ENCODE assay signal across 8 cellular contexts in the genomic region with DNA sequence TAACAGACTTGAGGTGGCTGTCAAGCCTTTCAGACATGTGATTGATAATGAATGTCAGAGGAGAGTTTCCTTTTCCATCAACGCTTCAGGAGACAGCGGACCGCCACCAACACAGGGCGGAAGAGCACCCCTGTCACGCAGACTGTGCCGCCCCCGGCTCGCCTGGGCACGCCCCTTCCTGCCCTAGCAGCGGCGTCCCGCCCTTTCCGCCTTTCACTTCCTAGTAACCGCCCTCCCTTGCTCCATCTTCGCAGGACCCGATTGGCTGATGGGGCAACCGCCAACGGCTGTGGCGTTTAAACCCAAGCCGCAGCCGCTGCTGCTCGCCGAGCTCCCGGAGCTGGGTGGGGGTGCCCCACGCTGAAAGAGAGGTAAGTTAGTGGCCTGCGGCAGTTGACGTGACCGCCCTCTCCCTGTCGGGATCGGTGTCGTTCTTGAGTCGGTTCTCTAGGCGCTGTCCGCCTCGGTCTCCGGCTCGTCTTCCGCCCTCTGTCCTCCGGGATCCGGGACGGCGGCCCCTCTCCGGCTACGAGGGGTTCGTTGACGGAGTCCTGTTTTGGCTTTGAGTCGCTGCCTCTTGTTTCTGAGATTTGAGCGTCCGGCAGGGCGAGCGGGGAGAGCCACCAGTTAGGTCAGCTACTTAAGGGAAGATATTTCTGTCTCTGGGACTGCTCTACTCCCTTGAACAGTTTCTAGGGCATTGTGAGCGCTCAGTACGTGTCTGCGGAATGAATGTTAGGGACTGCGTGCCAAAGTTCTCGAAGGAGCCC. TPM values are rescaled to one million over a fixed set of nuclear protein-coding genes. Genes with fewer than 3 reads are reported as not detected.
A peak's percentile ranks its signal among the peaks of the same experiment; 100 is the strongest.
DNase-seq lines count a peak whose midpoint lies in the region; ATAC-seq and TF ChIP-seq lines count a peak whose summit lies in the region.

A gene with protein sequence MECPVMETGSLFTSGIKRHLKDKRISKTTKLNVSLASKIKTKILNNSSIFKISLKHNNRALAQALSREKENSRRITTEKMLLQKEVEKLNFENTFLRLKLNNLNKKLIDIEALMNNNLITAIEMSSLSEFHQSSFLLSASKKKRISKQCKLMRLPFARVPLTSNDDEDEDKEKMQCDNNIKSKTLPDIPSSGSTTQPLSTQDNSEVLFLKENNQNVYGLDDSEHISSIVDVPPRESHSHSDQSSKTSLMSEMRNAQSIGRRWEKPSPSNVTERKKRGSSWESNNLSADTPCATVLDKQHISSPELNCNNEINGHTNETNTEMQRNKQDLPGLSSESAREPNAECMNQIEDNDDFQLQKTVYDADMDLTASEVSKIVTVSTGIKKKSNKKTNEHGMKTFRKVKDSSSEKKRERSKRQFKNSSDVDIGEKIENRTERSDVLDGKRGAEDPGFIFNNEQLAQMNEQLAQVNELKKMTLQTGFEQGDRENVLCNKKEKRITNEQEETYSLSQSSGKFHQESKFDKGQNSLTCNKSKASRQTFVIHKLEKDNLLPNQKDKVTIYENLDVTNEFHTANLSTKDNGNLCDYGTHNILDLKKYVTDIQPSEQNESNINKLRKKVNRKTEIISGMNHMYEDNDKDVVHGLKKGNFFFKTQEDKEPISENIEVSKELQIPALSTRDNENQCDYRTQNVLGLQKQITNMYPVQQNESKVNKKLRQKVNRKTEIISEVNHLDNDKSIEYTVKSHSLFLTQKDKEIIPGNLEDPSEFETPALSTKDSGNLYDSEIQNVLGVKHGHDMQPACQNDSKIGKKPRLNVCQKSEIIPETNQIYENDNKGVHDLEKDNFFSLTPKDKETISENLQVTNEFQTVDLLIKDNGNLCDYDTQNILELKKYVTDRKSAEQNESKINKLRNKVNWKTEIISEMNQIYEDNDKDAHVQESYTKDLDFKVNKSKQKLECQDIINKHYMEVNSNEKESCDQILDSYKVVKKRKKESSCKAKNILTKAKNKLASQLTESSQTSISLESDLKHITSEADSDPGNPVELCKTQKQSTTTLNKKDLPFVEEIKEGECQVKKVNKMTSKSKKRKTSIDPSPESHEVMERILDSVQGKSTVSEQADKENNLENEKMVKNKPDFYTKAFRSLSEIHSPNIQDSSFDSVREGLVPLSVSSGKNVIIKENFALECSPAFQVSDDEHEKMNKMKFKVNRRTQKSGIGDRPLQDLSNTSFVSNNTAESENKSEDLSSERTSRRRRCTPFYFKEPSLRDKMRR (plus strand): TSS at position 326 of the 770 bp plus-strand sequence. CDS start 6,769 bp downstream, outside the sequence.

- DNase-seq in GM12864 (ENCODE audit: low read depth) (peak; percentile 90), NCI-H1105 treated with DMSO at 0.1 percent for 48 hours (lab: John Stamatoyannopoulos, UW) (peak; percentile 88), SKM-1 treated with dmso at 0.1 percent for 144 hours (lab: John Stamatoyannopoulos, UW; ENCODE audit: unreplicated experiment) (peak; percentile 99), globus pallidus (ENCODE audit: low spot score) (peak; percentile 95), occipital lobe (lab: John Stamatoyannopoulos, UW) (peak; percentile 95), testis (peak; percentile 97)
- DNase-seq in activated naive CD4-positive, alpha-beta T cell treated with anti-CD3 and anti-CD28 coated beads, Interleukin-2, amount 50 U/mL, for 72 hours (ENCODE audit: low spot score in 2 of 2), result peak; percentile 95 to 98

- H3K9me3 Mint-ChIP-seq in activated naive CD4-positive, alpha-beta T cell treated with anti-CD3 and anti-CD28 coated beads, Interleukin-2, amount 50 U/mL, for 72 hours, result peaks cover 0 to 4% of the 10 kb centered on the region in 2 donors

- TF ChIP-seq CTCF in GM12864 (IDR thresholded peaks at IDR 0.05; ENCODE audit: low read depth, low read length, missing control alignments) (no peak), testis (IDR thresholded peaks at IDR 0.05) (no peak)

- H3K27ac Mint-ChIP-seq in activated naive CD4-positive, alpha-beta T cell treated with anti-CD3 and anti-CD28 coated beads, Interleukin-2, amount 50 U/mL, for 72 hours, result peak within 1 kb of the TSS; percentile 96

- ATAC-seq in HG02678 (IDR thresholded peaks at IDR 0.05; ENCODE audit: unreplicated experiment), result peak; percentile 100
- peak; percentile 99 for ATAC-seq in activated naive CD4-positive, alpha-beta T cell treated with anti-CD3 and anti-CD28 coated beads, Interleukin-2, amount 50 U/mL, for 72 hours

- no peaks in the 10 kb centered on the region for H3K27me3 ChIP-seq in testis

- 0% methylated on average over 19 to 56 of the region's 56 CpGs for WGBS in testis, 2 donors

- H3K36me3 Mint-ChIP-seq in activated naive CD4-positive, alpha-beta T cell treated with anti-CD3 and anti-CD28 coated beads, Interleukin-2, amount 50 U/mL, for 72 hours, result peaks cover 12 to 27% of the 10 kb centered on the region in 2 donors

- peaks cover 5% of the 10 kb centered on the region for H3K4me1 ChIP-seq in testis

- no peaks in the 10 kb centered on the region for H3K9me3 ChIP-seq in testis

- peak within 1 kb of the TSS in 1 of 2 donors; percentile 53 for H3K27ac ChIP-seq in testis

- intact Hi-C loops in testis (cut with DNase I; ENCODE audit: low total_unique reads), result no loop called here

- H3K36me3 ChIP-seq in testis (ENCODE audit: low read depth, missing control alignments), result no peaks in the 10 kb centered on the region

- H3K4me3 ChIP-seq in GM12864 (ENCODE audit: low read depth, low read length), result peak within 1 kb of the TSS; percentile 63
- H3K4me3 ChIP-seq in testis, result peak within 1 kb of the TSS; percentile 67 to 80

- TF ChIP-seq POLR2A in testis (IDR thresholded peaks at IDR 0.05), result peak; percentile 48

RNA-seq across cellular contexts. Expression of the gene that starts here (rescaled TPM):
- total RNA-seq in activated naive CD4-positive, alpha-beta T cell treated with anti-CD3 and anti-CD28 coated beads, Interleukin-2, amount 50 U/mL, for 72 hours, result 10 to 100 TPM; 50.2 to 58.2 TPM
- total RNA-seq in occipital lobe (4.8 TPM), testis (10 to 100 TPM; 25.1 to 46.0 TPM)
- polyA plus RNA-seq in testis (ENCODE audit: insufficient read depth, low read depth, low replicate concordance), result 11.9 TPM
